8 cellular contexts compared by ENCODE assay signal in the genomic region with DNA sequence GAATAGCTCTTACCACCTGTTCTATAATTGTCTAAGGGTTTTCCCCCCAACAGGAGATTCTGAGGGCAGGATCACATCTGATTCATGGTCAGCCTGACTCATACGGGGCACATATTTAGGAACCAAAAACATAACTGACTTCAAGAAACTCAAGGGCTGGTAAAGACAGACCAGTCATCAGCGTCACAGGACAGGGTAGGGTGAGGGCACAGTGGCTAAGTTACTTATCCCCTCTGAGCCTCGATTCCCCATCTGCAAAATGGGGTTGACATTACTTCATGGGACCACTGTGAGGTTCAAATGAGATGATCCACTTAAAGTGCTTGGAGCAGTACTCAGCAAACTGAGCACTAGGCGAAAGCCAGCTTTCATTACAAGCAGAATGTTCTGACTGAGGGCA. TPM values are rescaled to one million over a fixed set of nuclear protein-coding genes. Genes with fewer than 3 reads are reported as not detected.
DNase-seq lines count a peak whose midpoint lies in the region; ATAC-seq and TF ChIP-seq lines count a peak whose summit lies in the region.

No MANE protein-coding gene starts in this region.

- ATAC-seq in GM18868 (IDR thresholded peaks at IDR 0.05; ENCODE audit: unreplicated experiment) (peak; percentile 40), HG03460 (IDR thresholded peaks at IDR 0.05; ENCODE audit: unreplicated experiment) (peak; percentile 37), omental fat pad (ENCODE audit: low FRiP score) (peak; percentile 54)

- H3K4me1 Mint-ChIP-seq in activated CD4-positive, alpha-beta memory T cell treated with anti-CD3 and anti-CD28 coated beads, Interleukin-2, amount 10 ng/mL, durations not matched to agents 7 days and 5 days: peaks cover 22% of the 10 kb centered on the region

- peak; percentile 37 for DNase-seq in activated CD4-positive, alpha-beta memory T cell treated with anti-CD3 and anti-CD28 coated beads, Interleukin-2, amount 10 ng/mL, durations not matched to agents 7 days and 5 days
- DNase-seq in erythroblast (lab: John Stamatoyannopoulos, UW): peak; percentile 60 to 69
- DNase-seq in omental fat pad (ENCODE audit: low spot score): no peak
- no peak for DNase-seq in NCI-H345 (lab: John Stamatoyannopoulos, UW)
- DNase-seq in T-helper 9 cell: no peak
- no peak for DNase-seq in SW 1271 (lab: John Stamatoyannopoulos, UW)

- TF ChIP-seq POLR2A in erythroblast (IDR thresholded peaks at IDR 0.05; ENCODE audit: low read length): no peak

- H3K36me3 Mint-ChIP-seq in activated CD4-positive, alpha-beta memory T cell treated with anti-CD3 and anti-CD28 coated beads, Interleukin-2, amount 10 ng/mL, durations not matched to agents 7 days and 5 days (ENCODE audit: low read depth): peaks cover 11% of the 10 kb centered on the region

- CTCF ChIA-PET in activated CD4-positive, alpha-beta memory T cell treated with anti-CD3 and anti-CD28 coated beads, Interleukin-2, amount 10 ng/mL, durations not matched to agents 7 days and 5 days (lab: Charles Lee): interaction anchor here (0.7 to 2.7 kb wide), 7 partner anchors 12 to 274 kb away, joined by 3 to 11 read pairs (median 3); partner anchors contain the start of gene ZNF839

- H3K9me3 Mint-ChIP-seq in activated CD4-positive, alpha-beta memory T cell treated with anti-CD3 and anti-CD28 coated beads, Interleukin-2, amount 10 ng/mL, durations not matched to agents 7 days and 5 days: no peaks in the 10 kb centered on the region

- H3K4me3 Mint-ChIP-seq in activated CD4-positive, alpha-beta memory T cell treated with anti-CD3 and anti-CD28 coated beads, Interleukin-2, amount 10 ng/mL, durations not matched to agents 7 days and 5 days: peak overlapping the region; percentile 92

- peak overlapping the region; percentile 88 for H3K27ac Mint-ChIP-seq in activated CD4-positive, alpha-beta memory T cell treated with anti-CD3 and anti-CD28 coated beads, Interleukin-2, amount 10 ng/mL, durations not matched to agents 7 days and 5 days

- H3K27me3 Mint-ChIP-seq in activated CD4-positive, alpha-beta memory T cell treated with anti-CD3 and anti-CD28 coated beads, Interleukin-2, amount 10 ng/mL, durations not matched to agents 7 days and 5 days: no peaks in the 10 kb centered on the region

- POLR2A ChIA-PET in activated CD4-positive, alpha-beta memory T cell treated with anti-CD3 and anti-CD28 coated beads, Interleukin-2, amount 10 ng/mL, durations not matched to agents 7 days and 5 days (lab: Charles Lee): interaction anchor here (0.7 to 2.9 kb wide), 19 partner anchors 8 to 640 kb away, joined by 3 to 52 read pairs (median 4); partner anchors contain the start of genes MOK and ZNF839

- TF ChIP-seq CTCF in omental fat pad (IDR thresholded peaks at IDR 0.05): no peak

RNA-seq across cellular contexts. Expression of gene CINP, which starts 0.6 kb away (rescaled TPM):
- 10 to 100 TPM; 27.3 to 29.8 TPM for total RNA-seq in activated CD4-positive, alpha-beta memory T cell treated with anti-CD3 and anti-CD28 coated beads, Interleukin-2, amount 10 ng/mL, durations not matched to agents 7 days and 5 days
- 10 to 100 TPM; 20.0 to 39.8 (median 34.7) TPM for total RNA-seq in omental fat pad

RNA-seq across cellular contexts. Expression of gene TECPR2, which starts 0.7 kb away (rescaled TPM):
- total RNA-seq in activated CD4-positive, alpha-beta memory T cell treated with anti-CD3 and anti-CD28 coated beads, Interleukin-2, amount 10 ng/mL, durations not matched to agents 7 days and 5 days: 10 to 100 TPM; 12.3 to 12.5 TPM
- 10 to 100 TPM; 12.7 to 46.0 (median 17.9) TPM for total RNA-seq in omental fat pad

RNA-seq across cellular contexts. Expression of gene ZNF839, which starts 42.5 kb away (rescaled TPM):
- total RNA-seq in activated CD4-positive, alpha-beta memory T cell treated with anti-CD3 and anti-CD28 coated beads, Interleukin-2, amount 10 ng/mL, durations not matched to agents 7 days and 5 days: 10 to 100 TPM; 15.1 to 15.3 TPM
- 10 to 100 TPM in 1 of 4 donors, 1 to 10 TPM in 3; 3.8 to 12.6 (median 8.1) TPM for total RNA-seq in omental fat pad

RNA-seq across cellular contexts. Expression of gene MOK, which starts 57.1 kb away (rescaled TPM):
- 1 to 10 TPM in 1 of 2 experiments, under 1 TPM in 1; 0.88 to 1.4 TPM for total RNA-seq in activated CD4-positive, alpha-beta memory T cell treated with anti-CD3 and anti-CD28 coated beads, Interleukin-2, amount 10 ng/mL, durations not matched to agents 7 days and 5 days
- 10 to 100 TPM; 11.6 to 21.9 (median 12.6) TPM for total RNA-seq in omental fat pad

Comparison
In these comparisons a context has a peak if more than half of its experiments do, and no peak if none do; other contexts are left out.
1. DNase-seq: peak in activated CD4-positive, alpha-beta memory T cell treated with anti-CD3 and anti-CD28 coated beads, Interleukin-2, amount 10 ng/mL, durations not matched to agents 7 days and 5 days (single experiment) and erythroblast (2 of 2); none in omental fat pad (single experiment), NCI-H345 (single experiment), T-helper 9 cell (single experiment) and SW 1271 (0 of 2).
2. Peak in every context shown above with its lines, with median percentiles within 50 percentile points of each other: ATAC-seq.